ENCODE assay signal across 7 cellular contexts in genomic region chr11:69632900-69633299, GRCh38.
"Had no signal": no experiment of that assay in that cellular context is flagged by ENCODE, and none has a peak within 500 bp of the region (broad histone marks: within the 10 kb centered on the region; RNA-seq: fewer than 3 reads in every experiment).

No MANE protein-coding gene starts in this region.

- H3K27ac ChIP-seq: GM23248, HL-60 had no signal

- H3K4me3 Mint-ChIP-seq: H9, HFFc6 had no signal

- H3K4me3 ChIP-seq: GM23248 had no signal

- ATAC-seq: HepG2 had no signal

- H3K9ac ChIP-seq: GM23248 had no signal

- DNase-seq: GM23248, H9, HCEC 1CT, HFFc6, KBM-7 had no signal

- H3K27ac Mint-ChIP-seq: H9, HFFc6 had no signal
